In the genomic region with DNA sequence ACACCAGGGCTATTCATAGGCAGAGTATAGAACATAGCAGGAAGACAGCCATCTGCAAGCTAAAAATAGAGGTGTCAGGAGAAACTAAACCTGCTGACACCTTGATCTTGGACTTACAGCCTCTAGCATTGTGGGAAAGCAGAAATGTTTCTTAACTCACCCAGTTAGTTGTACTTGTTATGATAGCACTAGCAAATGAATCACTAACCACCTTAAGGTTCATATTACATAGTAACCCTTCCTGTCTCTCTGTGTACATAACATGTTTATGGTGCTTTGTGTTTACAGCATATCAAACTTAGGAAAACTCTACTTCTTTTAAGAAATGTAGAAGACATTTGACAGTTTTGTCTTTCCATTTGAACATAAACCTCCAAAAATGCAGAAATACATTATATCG, we compare ENCODE assay signal across 13 cellular contexts.
A peak's percentile ranks its signal among the peaks of the same experiment; 100 is the strongest.
DNase-seq lines count a peak whose midpoint lies in the region; TF ChIP-seq lines count a peak whose summit lies in the region.
"Had no signal": no experiment of that assay in that cellular context is flagged by ENCODE, and none has a peak within 500 bp of the region (broad histone marks: within the 10 kb centered on the region; RNA-seq: fewer than 3 reads in every experiment).

No MANE protein-coding gene starts in this region.

- CTCF ChIA-PET in GM10248 (lab: Yijun Ruan, JAX) = interaction anchor here (1.6 kb wide), 1 partner anchor 13 kb away, joined by 3 read pairs; no protein-coding TSS in a partner anchor

- no peaks in the 10 kb centered on the region for H3K9me3 ChIP-seq in spleen
- H3K9me3 ChIP-seq: BLaER1 had no signal

- WGBS in spleen, 5 donors = 86 to 96% (median 92%) methylated on average over 1 of the region's 1 CpG

- no peak for TF ChIP-seq POLR2A in spleen (IDR thresholded peaks at IDR 0.05)

- POLR2A ChIA-PET in GM10248 (lab: Yijun Ruan, JAX) = no interaction called here

- TF ChIP-seq CTCF in spleen (IDR thresholded peaks at IDR 0.05 in 8 of 11, conservative IDR thresholded peaks at IDR 0.05 in 3 of 11) (no peak), GM10248 (IDR thresholded peaks at IDR 0.05; ENCODE audit: control extremely low read depth, extremely low read depth, low read depth, missing control alignments) (no peak)

- H3K4me1 ChIP-seq in spleen = no peaks in the 10 kb centered on the region
- H3K4me1 ChIP-seq: BLaER1 had no signal

- H3K27me3 ChIP-seq in spleen (replicated peaks in 1 of 7) = no peaks in the 10 kb centered on the region
- H3K27me3 ChIP-seq: BLaER1 had no signal

- H3K4me3 ChIP-seq in spleen = no peak overlapping the region
- H3K4me3 ChIP-seq: BLaER1 had no signal

- DNase-seq in NCI-H510A treated with DMSO at 0.1 percent for 48 hours (lab: John Stamatoyannopoulos, UW) (peak; percentile 3), NCI-H510A (lab: John Stamatoyannopoulos, UW) (no peak), M059J (ENCODE audit: low read depth) (peak; percentile 1), amniotic epithelial cell (ENCODE audit: low read depth) (peak; percentile 12), spleen (no peak), putamen (ENCODE audit: low spot score) (no peak), dedifferentiated amniotic fluid mesenchymal stem cell (ENCODE audit: extremely low spot score) (no peak), GM10248 (ENCODE audit: extremely low spot score) (no peak)
- DNase-seq: CD8-positive, alpha-beta T cell; NCI-H1417 treated with DMSO at 0.1 percent for 48 hours; NCI-H2029 treated with DMSO at 0.1 percent for 48 hours; NCI-H524 had no signal

- no peaks in the 10 kb centered on the region for H3K36me3 ChIP-seq in spleen
- H3K36me3 ChIP-seq: BLaER1 had no signal

- intact Hi-C loops in spleen (cut with DNase I; ENCODE audit: low total_unique reads) = no loop called here

- H3K27ac ChIP-seq in spleen = no peak overlapping the region
- H3K27ac ChIP-seq: BLaER1 had no signal

Comparison
In these comparisons a context has a peak if more than half of its experiments do, and no peak if none do; other contexts are left out.
1. DNase-seq: peak in NCI-H510A treated with DMSO at 0.1 percent for 48 hours (single experiment), M059J (single experiment) and amniotic epithelial cell (single experiment); none in NCI-H510A (single experiment), spleen (single experiment), putamen (single experiment), dedifferentiated amniotic fluid mesenchymal stem cell (single experiment) and GM10248 (single experiment).